In the genomic region with DNA sequence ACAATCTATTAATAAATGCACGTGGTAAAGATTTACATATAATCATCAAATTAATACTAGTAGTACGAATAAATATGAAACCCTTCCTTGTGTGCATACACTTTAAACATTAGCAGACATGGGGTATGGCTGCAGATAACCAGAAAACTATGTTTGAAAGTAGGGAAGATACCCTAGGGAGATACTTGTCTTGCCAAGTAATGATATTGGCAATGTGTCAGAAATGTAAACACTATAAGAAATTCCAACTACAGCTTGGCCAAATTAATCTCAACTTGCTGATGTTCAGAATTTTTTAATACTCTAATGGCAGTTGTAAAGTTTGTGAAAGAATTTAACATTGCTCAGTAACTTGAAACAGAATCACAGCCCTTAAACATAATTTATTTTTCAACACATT, we compare ENCODE assay signal across 29 cellular contexts.
"Had no signal": no experiment of that assay in that cellular context is flagged by ENCODE, and none has a peak within 500 bp of the region (broad histone marks: within the 10 kb centered on the region; RNA-seq: fewer than 3 reads in every experiment).

No MANE protein-coding gene starts in this region.

- H3K4me1 Mint-ChIP-seq: activated CD4-positive, alpha-beta T cell treated with anti-CD3 and anti-CD28 coated beads, Interleukin-2, amount 10 ng/mL, durations not matched to agents 24 days and 14 days; brain; naive thymus-derived CD8-positive, alpha-beta T cell; neural crest cell; T-helper 17 cell had no signal

- H3K4me3 Mint-ChIP-seq: activated CD4-positive, alpha-beta memory T cell treated with anti-CD3 and anti-CD28 coated beads for 36 hours; activated CD4-positive, alpha-beta T cell treated with anti-CD3 and anti-CD28 coated beads, Interleukin-2, amount 10 ng/mL, durations not matched to agents 24 days and 14 days; activated T-cell treated with anti-CD3 and anti-CD28 coated beads, Interleukin-2, amount 50 U/mL, for 24 hours; brain; dendritic cell treated with granulocyte-macrophage colony-stimulating factor and Interleukin-4, amounts not matched to agents 40 ng/mL and 50 ng/mL, for 4 days; endodermal cell; naive thymus-derived CD8-positive, alpha-beta T cell; neural crest cell; T-helper 17 cell had no signal

- H3K27ac Mint-ChIP-seq: activated CD4-positive, alpha-beta memory T cell treated with anti-CD3 and anti-CD28 coated beads for 36 hours; activated CD4-positive, alpha-beta T cell treated with anti-CD3 and anti-CD28 coated beads, Interleukin-2, amount 10 ng/mL, durations not matched to agents 24 days and 14 days; activated T-cell treated with anti-CD3 and anti-CD28 coated beads, Interleukin-2, amount 50 U/mL, for 24 hours; brain; dendritic cell treated with granulocyte-macrophage colony-stimulating factor and Interleukin-4, amounts not matched to agents 40 ng/mL and 50 ng/mL, for 4 days; endodermal cell; naive thymus-derived CD8-positive, alpha-beta T cell; T-helper 17 cell had no signal

- ATAC-seq: heart right ventricle; left lung; lower lobe of right lung; naive thymus-derived CD8-positive, alpha-beta T cell; psoas muscle; T-helper 17 cell had no signal

- H3K36me3 Mint-ChIP-seq: activated CD4-positive, alpha-beta memory T cell treated with anti-CD3 and anti-CD28 coated beads for 36 hours; brain had no signal

- H3K27me3 Mint-ChIP-seq: activated CD4-positive, alpha-beta memory T cell treated with anti-CD3 and anti-CD28 coated beads for 36 hours; activated CD4-positive, alpha-beta T cell treated with anti-CD3 and anti-CD28 coated beads, Interleukin-2, amount 10 ng/mL, durations not matched to agents 24 days and 14 days; activated T-cell treated with anti-CD3 and anti-CD28 coated beads, Interleukin-2, amount 50 U/mL, for 24 hours; dendritic cell treated with granulocyte-macrophage colony-stimulating factor and Interleukin-4, amounts not matched to agents 40 ng/mL and 50 ng/mL, for 4 days; naive thymus-derived CD8-positive, alpha-beta T cell; T-helper 17 cell had no signal

- H3K4me3 ChIP-seq: esophagus squamous epithelium, heart right ventricle, left lung, lower lobe of right lung, psoas muscle, right atrium auricular region, suprapubic skin, tibial artery had no signal

- DNase-seq: activated CD4-positive, alpha-beta memory T cell treated with anti-CD3 and anti-CD28 coated beads for 36 hours; activated CD4-positive, alpha-beta T cell treated with anti-CD3 and anti-CD28 coated beads, Interleukin-2, amount 10 ng/mL, durations not matched to agents 24 days and 14 days; activated CD4-positive, CD25-positive, alpha-beta regulatory T cell treated with anti-CD3 and anti-CD28 coated beads, Interleukin-2, amount 50 U/mL, for 72 hours; activated CD8-positive, alpha-beta memory T cell treated with anti-CD3 and anti-CD28 coated beads, Interleukin-2, amount 50 U/mL, for 48 hours; activated gamma-delta T cell treated with Interleukin-2 at 50 U/mL for 16 hours; activated naive CD4-positive, alpha-beta T cell treated with anti-CD3 and anti-CD28 coated beads, Interleukin-2, amount 50 U/mL, for 16 hours; activated T-cell treated with anti-CD3 and anti-CD28 coated beads, Interleukin-2, amount 50 U/mL, for 24 hours; central memory CD4-positive, alpha-beta T cell; endodermal cell; esophagus squamous epithelium; foreskin melanocyte; heart right ventricle; left lung; lower lobe of right lung; mesenchymal stem cell; naive thymus-derived CD8-positive, alpha-beta T cell; nucleus accumbens; psoas muscle; stimulated activated CD4-positive, alpha-beta T cell treated with anti-CD3 and anti-CD28 coated beads, Interleukin-15, amount 100 ng/mL, for 24 hours; stimulated activated CD4-positive, alpha-beta T cell treated with anti-CD3 and anti-CD28 coated beads, Interleukin-2, amount 100 ng/mL, for 24 hours; stimulated activated naive CD4-positive, alpha-beta T cell; T-helper 17 cell; T1000; tibial artery had no signal
